26 cellular contexts compared by ENCODE assay signal in genomic region chr2:227394403-227394802, GRCh38. TPM values are rescaled to one million over a fixed set of nuclear protein-coding genes. Genes with fewer than 3 reads are reported as not detected.
DNase-seq lines count a peak whose midpoint lies in the region; ATAC-seq and TF ChIP-seq lines count a peak whose summit lies in the region.
"Had no signal": no experiment of that assay in that cellular context is flagged by ENCODE, and none has a peak within 500 bp of the region (broad histone marks: within the 10 kb centered on the region; RNA-seq: fewer than 3 reads in every experiment).

No MANE protein-coding gene starts in this region.

- H3K4me3 Mint-ChIP-seq in activated CD4-positive, alpha-beta T cell treated with anti-CD3 and anti-CD28 coated beads, Interleukin-2, amount 10 ng/mL, durations not matched to agents 24 days and 14 days: no peak overlapping the region
- H3K4me3 Mint-ChIP-seq in stimulated activated memory B cell treated with anti-CD40 and anti-IgM and Interleukin-4, amounts not matched to agents 10 μg/mL and 1 μg/mL and 100 μg/mL, for 72 hours: no peak overlapping the region
- H3K4me3 Mint-ChIP-seq: CD14-positive monocyte had no signal

- no peak overlapping the region for H3K14ac ChIP-seq in IMR-90 (replicated peaks; ENCODE audit: low read depth, low read length)

- peaks cover 8% of the 10 kb centered on the region for H3K4me1 Mint-ChIP-seq in activated CD4-positive, alpha-beta T cell treated with anti-CD3 and anti-CD28 coated beads, Interleukin-2, amount 10 ng/mL, durations not matched to agents 24 days and 14 days
- H3K4me1 Mint-ChIP-seq in stimulated activated memory B cell treated with anti-CD40 and anti-IgM and Interleukin-4, amounts not matched to agents 10 μg/mL and 1 μg/mL and 100 μg/mL, for 72 hours: peaks cover 15% of the 10 kb centered on the region

- no TSS peak for BruUV-seq in IMR-90 (replicated peaks; lab: Mats Ljungman, UMichigan)

- WGBS in IMR-90 (ENCODE audit: extremely low coverage in 2 of 2, insufficient read length in 1 of 2), 2 experiments: 100% methylated on average over 1 of the region's 2 CpGs; no CpG with 5 or more reads in 1 of the 2 experiments
- WGBS in sigmoid colon, 2 donors: 51 to 85% methylated on average over 2 of the region's 2 CpGs

- H2BK5ac ChIP-seq in IMR-90 (ENCODE audit: low read depth, low read length, poor library complexity, severe bottlenecking): no peak overlapping the region

- no peak for TF ChIP-seq POLR2A in IMR-90 (IDR thresholded peaks at IDR 0.05; ENCODE audit: low read depth, low read length)
- no peak for TF ChIP-seq POLR2A in sigmoid colon (IDR thresholded peaks at IDR 0.05)

- H3K9me1 ChIP-seq in IMR-90 (ENCODE audit: insufficient read depth, low read length): no peaks in the 10 kb centered on the region

- H3K9me3 Mint-ChIP-seq in activated CD4-positive, alpha-beta T cell treated with anti-CD3 and anti-CD28 coated beads, Interleukin-2, amount 10 ng/mL, durations not matched to agents 24 days and 14 days: no peaks in the 10 kb centered on the region
- H3K9me3 Mint-ChIP-seq in stimulated activated memory B cell treated with anti-CD40 and anti-IgM and Interleukin-4, amounts not matched to agents 10 μg/mL and 1 μg/mL and 100 μg/mL, for 72 hours: no peaks in the 10 kb centered on the region

- H3K9me3 ChIP-seq in IMR-90 (ENCODE audit: control insufficient read depth, insufficient read depth, low read length): no peaks in the 10 kb centered on the region
- H3K9me3 ChIP-seq in sigmoid colon: no peaks in the 10 kb centered on the region
- H3K9me3 ChIP-seq: SK-N-SH had no signal

- H3K27ac ChIP-seq in IMR-90 (ENCODE audit: insufficient read depth, low read length): no peak overlapping the region
- peak overlapping the region in 42 of 59 donors; percentile 6 to 92 (median 74) for H3K27ac ChIP-seq in dorsolateral prefrontal cortex
- no peak overlapping the region for H3K27ac ChIP-seq in sigmoid colon

- no peak overlapping the region for H3K4me2 ChIP-seq in IMR-90 (ENCODE audit: low read depth, low read length)
- H3K4me2 ChIP-seq: SK-N-SH had no signal

- no peak overlapping the region for H3K23ac ChIP-seq in IMR-90 (ENCODE audit: low read depth, low read length)

- H4K20me1 ChIP-seq in IMR-90 (ENCODE audit: insufficient read depth, low read length): no peaks in the 10 kb centered on the region

- H2AK5ac ChIP-seq in IMR-90 (ENCODE audit: low read depth, low read length): no peak overlapping the region

- H3K56ac ChIP-seq in IMR-90 (ENCODE audit: extremely low read depth, insufficient read depth, low read length): no peak overlapping the region

- no peaks in the 10 kb centered on the region for H3K79me1 ChIP-seq in IMR-90 (ENCODE audit: low read depth in 1 of 2, low read length in 2 of 2)

- TF ChIP-seq EP300 in sigmoid colon (IDR thresholded peaks at IDR 0.05): no peak

- no peak for ATAC-seq in IMR-90 (ENCODE audit: low read depth)
- ATAC-seq in stimulated activated memory B cell treated with anti-CD40 and anti-IgM and Interleukin-4, amounts not matched to agents 10 μg/mL and 1 μg/mL and 100 μg/mL, for 72 hours: peak; percentile 24
- ATAC-seq: PC-3 had no signal

- H3K4me1 ChIP-seq in IMR-90 (ENCODE audit: control insufficient read depth, insufficient read depth, low read length) (no peaks in the 10 kb centered on the region), sigmoid colon (no peaks in the 10 kb centered on the region)

- dilution Hi-C loops in IMR-90 (cut with HindIII; ENCODE audit: low sequenced_read_pairs, unreplicated experiment): no loop called here

- H3K36me3 ChIP-seq in IMR-90 (ENCODE audit: control insufficient read depth, insufficient read depth, low read length) (no peaks in the 10 kb centered on the region), sigmoid colon (no peaks in the 10 kb centered on the region)

- intact Hi-C loops in activated CD4-positive, alpha-beta T cell treated with anti-CD3 and anti-CD28 coated beads, Interleukin-2, amount 10 ng/mL, durations not matched to agents 24 days and 14 days (cut with micrococcal nuclease): no loop called here
- intact Hi-C loops in IMR-90 (cut with micrococcal nuclease) (no loop called here), dorsolateral prefrontal cortex (cut with DNase I) (loop anchor here in 1 of 2 donors (10.0 kb wide), 1 partner anchor 70 kb away; the partner anchor contains the start of gene MFF), sigmoid colon (cut with DNase I) (no loop called here)

- H3K36me3 Mint-ChIP-seq in activated CD4-positive, alpha-beta T cell treated with anti-CD3 and anti-CD28 coated beads, Interleukin-2, amount 10 ng/mL, durations not matched to agents 24 days and 14 days (ENCODE audit: low read depth): no peaks in the 10 kb centered on the region
- no peaks in the 10 kb centered on the region for H3K36me3 Mint-ChIP-seq in stimulated activated memory B cell treated with anti-CD40 and anti-IgM and Interleukin-4, amounts not matched to agents 10 μg/mL and 1 μg/mL and 100 μg/mL, for 72 hours
- H3K36me3 Mint-ChIP-seq: CD14-positive monocyte had no signal

- H2BK15ac ChIP-seq in IMR-90 (ENCODE audit: low read depth, low read length): no peak overlapping the region

- H2BK120ac ChIP-seq in IMR-90 (ENCODE audit: low read depth, low read length): no peak overlapping the region

- H2BK20ac ChIP-seq in IMR-90 (ENCODE audit: low read depth, low read length): no peak overlapping the region

- POLR2A ChIA-PET in IMR-90 (lab: Charles Lee; ENCODE audit: unreplicated experiment): no interaction called here

- no peak overlapping the region for H2AFZ ChIP-seq in IMR-90 (replicated peaks; ENCODE audit: low read length, poor library complexity)

- peak overlapping the region; percentile 51 for H3K27ac Mint-ChIP-seq in activated CD4-positive, alpha-beta T cell treated with anti-CD3 and anti-CD28 coated beads, Interleukin-2, amount 10 ng/mL, durations not matched to agents 24 days and 14 days
- H3K27ac Mint-ChIP-seq in stimulated activated memory B cell treated with anti-CD40 and anti-IgM and Interleukin-4, amounts not matched to agents 10 μg/mL and 1 μg/mL and 100 μg/mL, for 72 hours: peak overlapping the region; percentile 46

- CTCF ChIA-PET in IMR-90 (lab: Yijun Ruan, JAX): no interaction called here

- no peaks in the 10 kb centered on the region for H3K27me3 Mint-ChIP-seq in activated CD4-positive, alpha-beta T cell treated with anti-CD3 and anti-CD28 coated beads, Interleukin-2, amount 10 ng/mL, durations not matched to agents 24 days and 14 days
- H3K27me3 Mint-ChIP-seq in stimulated activated memory B cell treated with anti-CD40 and anti-IgM and Interleukin-4, amounts not matched to agents 10 μg/mL and 1 μg/mL and 100 μg/mL, for 72 hours: no peaks in the 10 kb centered on the region

- peak overlapping the region; percentile 4; the same call in 1 of the 2 replicates for H4K5ac ChIP-seq in IMR-90 (ENCODE audit: low read depth, low read length)

- no peak overlapping the region for H4K8ac ChIP-seq in IMR-90 (ENCODE audit: low read depth in 2 of 2, low read length in 2 of 2)

- no peak overlapping the region for H3K9ac ChIP-seq in IMR-90 (ENCODE audit: low read depth, low read length)
- H3K9ac ChIP-seq: SK-N-SH had no signal

- no peak overlapping the region for H4K91ac ChIP-seq in IMR-90 (ENCODE audit: insufficient read depth, low read depth, low read length)

- in situ Hi-C loops in IMR-90 (cut with MboI; ENCODE audit: low sequenced_read_pairs): no loop called here

- H3K4me3 ChIP-seq in IMR-90 (ENCODE audit: insufficient read depth, low read depth, low read length) (no peak overlapping the region), dorsolateral prefrontal cortex (no peak overlapping the region), sigmoid colon (no peak overlapping the region)

- TF ChIP-seq RAD21 in IMR-90 (IDR thresholded peaks at IDR 0.05; ENCODE audit: low read length): no peak

- DNase-seq in activated CD4-positive, alpha-beta T cell treated with anti-CD3 and anti-CD28 coated beads, Interleukin-2, amount 10 ng/mL, durations not matched to agents 24 days and 14 days: no peak
- no peak for DNase-seq in activated CD4-positive, alpha-beta T cell treated with anti-CD3 and anti-CD28 coated beads, Interleukin-2, amount 50 U/mL, for 1 hour
- DNase-seq in IMR-90 (no peak), dorsolateral prefrontal cortex (no peak), sigmoid colon (no peak), activated gamma-delta T cell treated with Interleukin-2 at 50 U/mL for 16 hours (no peak), GM10266 (ENCODE audit: extremely low spot score) (no peak)
- DNase-seq: 8988T, AML-193, GOT3, HCEC 1CT, KG1, MV-4-11, NCI-H1694, NCI-H2081, NCI-H2171, NCI-H526, PC-3, SHP77 treated with DMSO at 0.1 percent for 48 hours, SK-N-SH had no signal

- TF ChIP-seq CTCF in IMR-90 (conservative IDR thresholded peaks at IDR 0.05; ENCODE audit: low read depth, low read length): no peak
- no peak for TF ChIP-seq CTCF in dorsolateral prefrontal cortex (IDR thresholded peaks at IDR 0.05 in 54 of 56, conservative IDR thresholded peaks at IDR 0.05 in 2 of 56; ENCODE audit: low read depth in 1 of 56, partially characterized antibody in 56 of 56)
- no peak for TF ChIP-seq CTCF in sigmoid colon (IDR thresholded peaks at IDR 0.05)
- TF ChIP-seq CTCF in GM10266 (IDR thresholded peaks at IDR 0.05; ENCODE audit: control insufficient read depth, insufficient read depth, low read depth, missing control alignments): no peak

- no peak overlapping the region for H3K18ac ChIP-seq in IMR-90 (ENCODE audit: low read depth, low read length)

- no peak overlapping the region for H3K4ac ChIP-seq in IMR-90 (ENCODE audit: low read depth, low read length)

- H3K27me3 ChIP-seq in IMR-90 (ENCODE audit: control insufficient read depth, insufficient read depth, low read length): no peaks in the 10 kb centered on the region
- no peaks in the 10 kb centered on the region for H3K27me3 ChIP-seq in dorsolateral prefrontal cortex
- H3K27me3 ChIP-seq in sigmoid colon: no peaks in the 10 kb centered on the region

- H2AK9ac ChIP-seq in IMR-90 (replicated peaks; ENCODE audit: low read depth, low read length, poor library complexity): no peak overlapping the region

RNA-seq across cellular contexts. Expression of gene SCYGR1, which starts 6.7 kb away (rescaled TPM):
- not detected in 2 replicates for total RNA-seq in activated CD4-positive, alpha-beta T cell treated with anti-CD3 and anti-CD28 coated beads, Interleukin-2, amount 10 ng/mL, durations not matched to agents 24 days and 14 days
- total RNA-seq in IMR-90 (2012; rRNA removed): not detected in 2 replicates
- polyA plus RNA-seq in IMR-90 (2012; rRNA removed): not detected in 2 replicates
- polyA plus RNA-seq in IMR-90 (2012; cell fraction: cytosol; rRNA removed): not detected in 2 replicates
- polyA plus RNA-seq in IMR-90 (2012; cell fraction: nucleus; rRNA removed; ENCODE audit: low replicate concordance): not detected in 2 replicates
- total RNA-seq in dorsolateral prefrontal cortex: 1 to 10 TPM in 1 of 120 experiments, not detected in 119; 2.9 TPM
- total RNA-seq in sigmoid colon: not detected
- polyA plus RNA-seq in sigmoid colon: not detected
- total RNA-seq: Daoy, HT1080, PC-3, RPMI7951 had no signal
- polyA plus RNA-seq: AG04450, CD14-positive monocyte, SK-N-SH had no signal

RNA-seq across cellular contexts. Expression of gene TM4SF20, which starts 15.3 kb away (rescaled TPM):
- not detected in 2 replicates for total RNA-seq in activated CD4-positive, alpha-beta T cell treated with anti-CD3 and anti-CD28 coated beads, Interleukin-2, amount 10 ng/mL, durations not matched to agents 24 days and 14 days
- under 0.01 TPM in 2 replicates for total RNA-seq in IMR-90 (2012; rRNA removed)
- polyA plus RNA-seq in IMR-90 (2012; rRNA removed): 0.03 and 0.06 TPM in 2 replicates
- polyA plus RNA-seq in IMR-90 (2012; cell fraction: cytosol; rRNA removed): not detected in 2 replicates
- not detected in 2 replicates for polyA plus RNA-seq in IMR-90 (2012; cell fraction: nucleus; rRNA removed; ENCODE audit: low replicate concordance)
- total RNA-seq in dorsolateral prefrontal cortex: 1 to 10 TPM in 1 of 120 experiments, under 1 TPM in 4, not detected in 115; 0.17 to 1.1 (median 0.54) TPM
- total RNA-seq in sigmoid colon: not detected
- 1 to 10 TPM; 1.5 to 8.4 (median 2.3) TPM for polyA plus RNA-seq in sigmoid colon
- total RNA-seq: Daoy, HT1080, PC-3, RPMI7951 had no signal
- polyA plus RNA-seq: CD14-positive monocyte had no signal

Comparison
In these comparisons a context has a peak if more than half of its experiments do, and no peak if none do; other contexts are left out.
1. H3K27ac ChIP-seq: peak in dorsolateral prefrontal cortex (42 of 59); none in IMR-90 (single experiment) and sigmoid colon (0 of 4).